In genomic region chr1:213790565-213790964, GRCh38 we compare ENCODE assay signal across 32 cellular contexts.
"Had no signal": no experiment of that assay in that cellular context is flagged by ENCODE, and none has a peak within 500 bp of the region (broad histone marks: within the 10 kb centered on the region; RNA-seq: fewer than 3 reads in every experiment).

No MANE protein-coding gene starts in this region.

- H3K36me3 ChIP-seq: brain microvascular endothelial cell had no signal

- H3K27me3 ChIP-seq: brain microvascular endothelial cell had no signal

- DNase-seq: activated B cell treated with CpG ODN at 0.5 μM for 24 hours; activated CD4-positive, alpha-beta memory T cell treated with anti-CD3 and anti-CD28 coated beads for 36 hours; activated CD4-positive, alpha-beta T cell treated with anti-CD3 and anti-CD28 coated beads for 4 hours; activated CD4-positive, alpha-beta T cell treated with anti-CD3 and anti-CD28 coated beads, Interleukin-2, amount 50 U/mL, for 1 hour; activated CD4-positive, CD25-positive, alpha-beta regulatory T cell treated with anti-CD3 and anti-CD28 coated beads, Interleukin-2, amount 50 U/mL, for 72 hours; activated CD8-positive, alpha-beta memory T cell treated with anti-CD3 and anti-CD28 coated beads, Interleukin-2, amount 50 U/mL, for 4 hours; activated gamma-delta T cell treated with Interleukin-2 at 50 U/mL for 16 hours; activated naive CD4-positive, alpha-beta T cell treated with anti-CD3 and anti-CD28 coated beads, Interleukin-2, amount 10 ng/mL, durations not matched to agents 7 days and 5 days; activated naive CD8-positive, alpha-beta T cell treated with anti-CD3 and anti-CD28 coated beads, Interleukin-2, amount 50 U/mL, for 24 hours; activated T-cell treated with anti-CD3 and anti-CD28 coated beads for 4 hours; activated T-cell treated with anti-CD3 and anti-CD28 coated beads, Interleukin-2, amount 50 U/mL, for 4 hours; anterior cingulate cortex; brain microvascular endothelial cell; central memory CD4-positive, alpha-beta T cell; Karpas-422; MV-4-11; NCI-H1092; NCI-H1436 treated with DMSO at 0.1 percent for 48 hours; NCI-H1694 treated with DMSO at 0.1 percent for 48 hours; NCI-H2029; NCI-H345; NCI-H526 treated with DMSO at 0.1 percent for 48 hours; NCI-H82; PC-9; SIG-M5; T-helper 1 cell; T-helper 2 cell; T-helper 9 cell had no signal

- H3K27ac ChIP-seq: brain microvascular endothelial cell, PC-9, RWPE1, VCaP had no signal

- FAIRE-seq: colon, RCC 7860 had no signal

- H3K4me3 ChIP-seq: PC-9 had no signal
